22 cellular contexts compared by ENCODE assay signal in the genomic region with DNA sequence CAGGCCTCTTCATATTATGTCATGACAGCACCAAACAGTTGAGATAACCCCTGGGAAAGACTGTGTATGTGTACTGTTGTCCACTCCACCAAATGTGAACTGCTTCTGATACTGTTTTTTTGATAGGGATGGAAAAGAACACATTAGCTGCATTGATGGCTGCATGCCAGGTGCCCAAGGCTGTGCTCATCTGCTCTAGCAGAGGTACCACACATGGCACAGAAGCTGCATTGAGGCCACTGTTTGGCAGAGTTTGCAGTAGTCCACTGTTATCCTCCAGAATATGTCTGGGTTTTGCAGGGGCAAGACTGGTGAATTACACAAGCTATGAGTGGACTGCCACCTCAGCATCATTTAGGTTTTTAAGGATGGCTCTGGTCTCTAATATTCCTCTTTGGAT.
"Had no signal": no experiment of that assay in that cellular context is flagged by ENCODE, and none has a peak within 500 bp of the region (broad histone marks: within the 10 kb centered on the region; RNA-seq: fewer than 3 reads in every experiment).

No MANE protein-coding gene starts in this region.

- H3K4me3 ChIP-seq: coronary artery, psoas muscle, sigmoid colon, skin epidermis, testis, tibial nerve, upper lobe of right lung had no signal

- H3K36me3 Mint-ChIP-seq: naive thymus-derived CD4-positive, alpha-beta T cell; stimulated activated naive B cell treated with anti-CD40 and anti-IgM and Interleukin-4, amounts not matched to agents 10 μg/mL and 1 μg/mL and 100 μg/mL, for 72 hours had no signal

- H3K9me3 Mint-ChIP-seq: naive thymus-derived CD4-positive, alpha-beta T cell; stimulated activated naive B cell treated with anti-CD40 and anti-IgM and Interleukin-4, amounts not matched to agents 10 μg/mL and 1 μg/mL and 100 μg/mL, for 72 hours; stimulated activated naive CD8-positive, alpha-beta T cell treated with anti-CD3 and anti-CD28 coated beads, Interleukin-15, amount 100 ng/mL, for 72 hours had no signal

- H3K36me3 ChIP-seq: sigmoid colon, tibial nerve, upper lobe of right lung had no signal

- H3K9me3 ChIP-seq: psoas muscle, sigmoid colon, testis, tibial nerve, upper lobe of right lung had no signal

- FAIRE-seq: endothelial cell of umbilical vein had no signal

- H3K27ac Mint-ChIP-seq: endodermal cell; naive thymus-derived CD4-positive, alpha-beta T cell; nephron progenitor cell; stimulated activated naive B cell treated with anti-CD40 and anti-IgM and Interleukin-4, amounts not matched to agents 10 μg/mL and 1 μg/mL and 100 μg/mL, for 72 hours had no signal

- H3K4me1 ChIP-seq: psoas muscle, sigmoid colon, tibial nerve, upper lobe of right lung had no signal

- H3K4me1 Mint-ChIP-seq: endodermal cell; naive thymus-derived CD4-positive, alpha-beta T cell; nephron progenitor cell; stimulated activated naive B cell treated with anti-CD40 and anti-IgM and Interleukin-4, amounts not matched to agents 10 μg/mL and 1 μg/mL and 100 μg/mL, for 72 hours; stimulated activated naive CD8-positive, alpha-beta T cell treated with anti-CD3 and anti-CD28 coated beads, Interleukin-15, amount 100 ng/mL, for 72 hours had no signal

- H3K4me3 Mint-ChIP-seq: endodermal cell; naive thymus-derived CD4-positive, alpha-beta T cell; nephron progenitor cell; stimulated activated naive B cell treated with anti-CD40 and anti-IgM and Interleukin-4, amounts not matched to agents 10 μg/mL and 1 μg/mL and 100 μg/mL, for 72 hours; stimulated activated naive CD8-positive, alpha-beta T cell treated with anti-CD3 and anti-CD28 coated beads, Interleukin-15, amount 100 ng/mL, for 72 hours had no signal

- DNase-seq: effector CD4-positive, alpha-beta T cell; endodermal cell; erythroblast; foreskin melanocyte; head of caudate nucleus; hippocampal formation; islet precursor cell; mammary epithelial cell; naive thymus-derived CD4-positive, alpha-beta T cell; nephron progenitor cell; psoas muscle; sigmoid colon; stimulated activated CD4-positive, alpha-beta T cell treated with anti-CD3 and anti-CD28 coated beads, Interleukin-2, amount 100 ng/mL, for 24 hours; stimulated activated CD4-positive, alpha-beta T cell treated with anti-CD3 and anti-CD28 coated beads, Interleukin-4, amount 100 ng/mL, for 4 hours; stimulated activated naive B cell treated with anti-CD40 and anti-IgM and Interleukin-4, amounts not matched to agents 10 μg/mL and 1 μg/mL and 100 μg/mL, for 72 hours; stimulated activated naive CD8-positive, alpha-beta T cell treated with anti-CD3 and anti-CD28 coated beads, Interleukin-15, amount 100 ng/mL, for 72 hours; testis; upper lobe of right lung had no signal

- H3K27me3 ChIP-seq: testis, upper lobe of right lung had no signal
